In genomic region chr2:144519934-144520717, GRCh38 we compare ENCODE assay signal across 1 cellular context.
TF ChIP-seq lines count a peak whose summit lies in the region.

Gene ZEB2 (minus strand): TSS chr2:144520119. CDS start chr2:144517350, 2,769 bp downstream.

TF ChIP-seq in HEK293, 187 proteins besides CTCF, POLR2A, EP300 and RAD21 (continued from another document and continues in another):
- TF ChIP-seq, protein P1, sequence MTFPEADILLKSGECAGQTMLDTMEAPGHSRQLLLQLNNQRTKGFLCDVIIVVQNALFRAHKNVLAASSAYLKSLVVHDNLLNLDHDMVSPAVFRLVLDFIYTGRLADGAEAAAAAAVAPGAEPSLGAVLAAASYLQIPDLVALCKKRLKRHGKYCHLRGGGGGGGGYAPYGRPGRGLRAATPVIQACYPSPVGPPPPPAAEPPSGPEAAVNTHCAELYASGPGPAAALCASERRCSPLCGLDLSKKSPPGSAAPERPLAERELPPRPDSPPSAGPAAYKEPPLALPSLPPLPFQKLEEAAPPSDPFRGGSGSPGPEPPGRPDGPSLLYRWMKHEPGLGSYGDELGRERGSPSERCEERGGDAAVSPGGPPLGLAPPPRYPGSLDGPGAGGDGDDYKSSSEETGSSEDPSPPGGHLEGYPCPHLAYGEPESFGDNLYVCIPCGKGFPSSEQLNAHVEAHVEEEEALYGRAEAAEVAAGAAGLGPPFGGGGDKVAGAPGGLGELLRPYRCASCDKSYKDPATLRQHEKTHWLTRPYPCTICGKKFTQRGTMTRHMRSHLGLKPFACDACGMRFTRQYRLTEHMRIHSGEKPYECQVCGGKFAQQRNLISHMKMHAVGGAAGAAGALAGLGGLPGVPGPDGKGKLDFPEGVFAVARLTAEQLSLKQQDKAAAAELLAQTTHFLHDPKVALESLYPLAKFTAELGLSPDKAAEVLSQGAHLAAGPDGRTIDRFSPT (tag by site-specific recombination; IDR thresholded peaks at IDR 0.05): no peak
- TF ChIP-seq TCF7L2 (IDR thresholded peaks at IDR 0.05; ENCODE audit: borderline replicate concordance, low read depth, low read length): peak; percentile 61
- no peak for TF ChIP-seq ZNF677 (tag by site-specific recombination; IDR thresholded peaks at IDR 0.05)
- no peak for TF ChIP-seq ZNF302 (tag by site-specific recombination; IDR thresholded peaks at IDR 0.05; ENCODE audit: low read depth)
- TF ChIP-seq SP7 (tag by site-specific recombination; IDR thresholded peaks at IDR 0.05): peak; percentile 65
- TF ChIP-seq, protein P2, sequence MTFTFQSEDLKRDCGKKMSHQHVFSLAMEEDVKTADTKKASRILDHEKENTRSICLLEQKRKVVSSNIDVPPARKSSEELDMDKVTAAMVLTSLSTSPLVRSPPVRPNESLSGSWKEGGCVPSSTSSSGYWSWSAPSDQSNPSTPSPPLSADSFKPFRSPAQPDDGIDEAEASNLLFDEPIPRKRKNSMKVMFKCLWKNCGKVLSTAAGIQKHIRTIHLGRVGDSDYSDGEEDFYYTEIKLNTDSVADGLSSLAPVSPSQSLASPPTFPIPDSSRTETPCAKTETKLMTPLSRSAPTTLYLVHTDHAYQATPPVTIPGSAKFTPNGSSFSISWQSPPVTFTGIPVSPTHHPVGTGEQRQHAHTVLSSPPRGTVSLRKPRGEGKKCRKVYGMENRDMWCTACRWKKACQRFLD (tag by site-specific recombination; IDR thresholded peaks at IDR 0.05): no peak
- TF ChIP-seq ZNF555 (tag by site-specific recombination; conservative IDR thresholded peaks at IDR 0.05): no peak
- TF ChIP-seq ZNF510 (tag by site-specific recombination; IDR thresholded peaks at IDR 0.05; ENCODE audit: insufficient replicate concordance): no peak
- no peak for TF ChIP-seq ATF2 (tag by site-specific recombination; IDR thresholded peaks at IDR 0.05; ENCODE audit: low read depth)
- TF ChIP-seq ZBTB17 (tag by site-specific recombination; IDR thresholded peaks at IDR 0.05): peak; percentile 95
- TF ChIP-seq, protein P3, sequence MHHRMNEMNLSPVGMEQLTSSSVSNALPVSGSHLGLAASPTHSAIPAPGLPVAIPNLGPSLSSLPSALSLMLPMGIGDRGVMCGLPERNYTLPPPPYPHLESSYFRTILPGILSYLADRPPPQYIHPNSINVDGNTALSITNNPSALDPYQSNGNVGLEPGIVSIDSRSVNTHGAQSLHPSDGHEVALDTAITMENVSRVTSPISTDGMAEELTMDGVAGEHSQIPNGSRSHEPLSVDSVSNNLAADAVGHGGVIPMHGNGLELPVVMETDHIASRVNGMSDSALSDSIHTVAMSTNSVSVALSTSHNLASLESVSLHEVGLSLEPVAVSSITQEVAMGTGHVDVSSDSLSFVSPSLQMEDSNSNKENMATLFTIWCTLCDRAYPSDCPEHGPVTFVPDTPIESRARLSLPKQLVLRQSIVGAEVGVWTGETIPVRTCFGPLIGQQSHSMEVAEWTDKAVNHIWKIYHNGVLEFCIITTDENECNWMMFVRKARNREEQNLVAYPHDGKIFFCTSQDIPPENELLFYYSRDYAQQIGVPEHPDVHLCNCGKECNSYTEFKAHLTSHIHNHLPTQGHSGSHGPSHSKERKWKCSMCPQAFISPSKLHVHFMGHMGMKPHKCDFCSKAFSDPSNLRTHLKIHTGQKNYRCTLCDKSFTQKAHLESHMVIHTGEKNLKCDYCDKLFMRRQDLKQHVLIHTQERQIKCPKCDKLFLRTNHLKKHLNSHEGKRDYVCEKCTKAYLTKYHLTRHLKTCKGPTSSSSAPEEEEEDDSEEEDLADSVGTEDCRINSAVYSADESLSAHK (tag by site-specific recombination; IDR thresholded peaks at IDR 0.05): peak; percentile 70
- no peak for TF ChIP-seq ZNF280D (tag by site-specific recombination; IDR thresholded peaks at IDR 0.05)
- TF ChIP-seq ZNF266 (tag by site-specific recombination; IDR thresholded peaks at IDR 0.05; ENCODE audit: low read depth): no peak
- TF ChIP-seq ZNF785 (tag by site-specific recombination; IDR thresholded peaks at IDR 0.05): no peak
- TF ChIP-seq, protein P4, sequence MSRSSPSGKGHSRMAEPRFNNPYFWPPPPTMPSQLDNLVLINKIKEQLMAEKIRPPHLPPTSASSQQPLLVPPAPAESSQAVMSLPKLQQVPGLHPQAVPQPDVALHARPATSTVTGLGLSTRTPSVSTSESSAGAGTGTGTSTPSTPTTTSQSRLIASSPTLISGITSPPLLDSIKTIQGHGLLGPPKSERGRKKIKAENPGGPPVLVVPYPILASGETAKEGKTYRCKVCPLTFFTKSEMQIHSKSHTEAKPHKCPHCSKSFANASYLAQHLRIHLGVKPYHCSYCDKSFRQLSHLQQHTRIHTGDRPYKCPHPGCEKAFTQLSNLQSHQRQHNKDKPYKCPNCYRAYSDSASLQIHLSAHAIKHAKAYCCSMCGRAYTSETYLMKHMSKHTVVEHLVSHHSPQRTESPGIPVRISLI (tag by site-specific recombination; IDR thresholded peaks at IDR 0.05): peak; percentile 90
- TF ChIP-seq ZNF341 (tag by site-specific recombination; IDR thresholded peaks at IDR 0.05; ENCODE audit: low read depth): peak; percentile 87
- TF ChIP-seq, protein P5, sequence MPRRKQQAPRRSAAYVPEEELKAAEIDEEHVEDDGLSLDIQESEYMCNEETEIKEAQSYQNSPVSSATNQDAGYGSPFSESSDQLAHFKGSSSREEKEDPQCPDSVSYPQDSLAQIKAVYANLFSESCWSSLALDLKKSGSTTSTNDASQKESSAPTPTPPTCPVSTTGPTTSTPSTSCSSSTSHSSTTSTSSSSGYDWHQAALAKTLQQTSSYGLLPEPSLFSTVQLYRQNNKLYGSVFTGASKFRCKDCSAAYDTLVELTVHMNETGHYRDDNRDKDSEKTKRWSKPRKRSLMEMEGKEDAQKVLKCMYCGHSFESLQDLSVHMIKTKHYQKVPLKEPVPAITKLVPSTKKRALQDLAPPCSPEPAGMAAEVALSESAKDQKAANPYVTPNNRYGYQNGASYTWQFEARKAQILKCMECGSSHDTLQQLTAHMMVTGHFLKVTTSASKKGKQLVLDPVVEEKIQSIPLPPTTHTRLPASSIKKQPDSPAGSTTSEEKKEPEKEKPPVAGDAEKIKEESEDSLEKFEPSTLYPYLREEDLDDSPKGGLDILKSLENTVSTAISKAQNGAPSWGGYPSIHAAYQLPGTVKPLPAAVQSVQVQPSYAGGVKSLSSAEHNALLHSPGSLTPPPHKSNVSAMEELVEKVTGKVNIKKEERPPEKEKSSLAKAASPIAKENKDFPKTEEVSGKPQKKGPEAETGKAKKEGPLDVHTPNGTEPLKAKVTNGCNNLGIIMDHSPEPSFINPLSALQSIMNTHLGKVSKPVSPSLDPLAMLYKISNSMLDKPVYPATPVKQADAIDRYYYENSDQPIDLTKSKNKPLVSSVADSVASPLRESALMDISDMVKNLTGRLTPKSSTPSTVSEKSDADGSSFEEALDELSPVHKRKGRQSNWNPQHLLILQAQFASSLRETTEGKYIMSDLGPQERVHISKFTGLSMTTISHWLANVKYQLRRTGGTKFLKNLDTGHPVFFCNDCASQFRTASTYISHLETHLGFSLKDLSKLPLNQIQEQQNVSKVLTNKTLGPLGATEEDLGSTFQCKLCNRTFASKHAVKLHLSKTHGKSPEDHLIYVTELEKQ (tag by site-specific recombination; IDR thresholded peaks at IDR 0.05; ENCODE audit: borderline replicate concordance): peak; percentile 43; the same call in 1 of the 2 replicates
- no peak for TF ChIP-seq ZSCAN4 (tag by site-specific recombination; IDR thresholded peaks at IDR 0.05)
- TF ChIP-seq MZF1 (tag by site-specific recombination; IDR thresholded peaks at IDR 0.05; ENCODE audit: borderline replicate concordance): peak; percentile 71
- 0 out of 2 replicates have a peak, but pooled peaks have one; percentile 56 for TF ChIP-seq ZNF843 (tag by site-specific recombination; IDR thresholded peaks at IDR 0.05)
- no peak for TF ChIP-seq ZNF311 (tag by site-specific recombination; IDR thresholded peaks at IDR 0.05; ENCODE audit: borderline replicate concordance)
- TF ChIP-seq, protein P6, sequence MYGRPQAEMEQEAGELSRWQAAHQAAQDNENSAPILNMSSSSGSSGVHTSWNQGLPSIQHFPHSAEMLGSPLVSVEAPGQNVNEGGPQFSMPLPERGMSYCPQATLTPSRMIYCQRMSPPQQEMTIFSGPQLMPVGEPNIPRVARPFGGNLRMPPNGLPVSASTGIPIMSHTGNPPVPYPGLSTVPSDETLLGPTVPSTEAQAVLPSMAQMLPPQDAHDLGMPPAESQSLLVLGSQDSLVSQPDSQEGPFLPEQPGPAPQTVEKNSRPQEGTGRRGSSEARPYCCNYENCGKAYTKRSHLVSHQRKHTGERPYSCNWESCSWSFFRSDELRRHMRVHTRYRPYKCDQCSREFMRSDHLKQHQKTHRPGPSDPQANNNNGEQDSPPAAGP (tag by site-specific recombination; IDR thresholded peaks at IDR 0.05): peak; percentile 77; the same call in 1 of the 2 replicates
- TF ChIP-seq ZSCAN5A (tag by site-specific recombination; IDR thresholded peaks at IDR 0.05): no peak
- TF ChIP-seq KLF8 (tag by site-specific recombination; IDR thresholded peaks at IDR 0.05): 0 out of 2 replicates have a peak, but pooled peaks have one; percentile 46
- no peak for TF ChIP-seq ZNF747 (tag by site-specific recombination; IDR thresholded peaks at IDR 0.05)
- TF ChIP-seq ZNF654 (tag by site-specific recombination; IDR thresholded peaks at IDR 0.05; ENCODE audit: low read depth): no peak
- TF ChIP-seq ZNF214 (tag by site-specific recombination; IDR thresholded peaks at IDR 0.05; ENCODE audit: borderline replicate concordance): no peak
- no peak for TF ChIP-seq ZNF701 (tag by site-specific recombination; IDR thresholded peaks at IDR 0.05)
- no peak for TF ChIP-seq GLI2 (tag by site-specific recombination; IDR thresholded peaks at IDR 0.05; ENCODE audit: borderline replicate concordance, low read depth)
- 0 out of 2 replicates have a peak, but pooled peaks have one; percentile 9 for TF ChIP-seq ZSCAN23 (tag by site-specific recombination; IDR thresholded peaks at IDR 0.05)
- no peak for TF ChIP-seq ZFP3 (tag by site-specific recombination; IDR thresholded peaks at IDR 0.05; ENCODE audit: low read depth)
- TF ChIP-seq ZNF549 (tag by site-specific recombination; IDR thresholded peaks at IDR 0.05): no peak
- no peak for TF ChIP-seq ZNF791 (tag by site-specific recombination; IDR thresholded peaks at IDR 0.05)
- peak; percentile 99 for TF ChIP-seq OVOL3 (tag by site-specific recombination; IDR thresholded peaks at IDR 0.05)
- TF ChIP-seq, protein P7, sequence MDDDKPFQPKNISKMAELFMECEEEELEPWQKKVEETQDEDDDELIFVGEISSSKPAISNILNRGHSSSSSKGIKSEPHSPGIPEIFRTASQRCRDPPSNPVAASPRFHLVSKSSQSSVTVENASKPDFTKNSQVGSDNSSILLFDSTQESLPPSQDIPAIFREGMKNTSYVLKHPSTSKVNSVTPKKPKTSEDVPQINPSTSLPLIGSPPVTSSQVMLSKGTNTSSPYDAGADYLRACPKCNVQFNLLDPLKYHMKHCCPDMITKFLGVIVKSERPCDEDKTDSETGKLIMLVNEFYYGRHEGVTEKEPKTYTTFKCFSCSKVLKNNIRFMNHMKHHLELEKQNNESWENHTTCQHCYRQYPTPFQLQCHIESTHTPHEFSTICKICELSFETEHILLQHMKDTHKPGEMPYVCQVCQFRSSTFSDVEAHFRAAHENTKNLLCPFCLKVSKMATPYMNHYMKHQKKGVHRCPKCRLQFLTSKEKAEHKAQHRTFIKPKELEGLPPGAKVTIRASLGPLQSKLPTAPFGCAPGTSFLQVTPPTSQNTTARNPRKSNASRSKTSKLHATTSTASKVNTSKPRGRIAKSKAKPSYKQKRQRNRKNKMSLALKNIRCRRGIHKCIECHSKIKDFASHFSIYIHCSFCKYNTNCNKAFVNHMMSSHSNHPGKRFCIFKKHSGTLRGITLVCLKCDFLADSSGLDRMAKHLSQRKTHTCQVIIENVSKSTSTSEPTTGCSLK (tag by site-specific recombination; IDR thresholded peaks at IDR 0.05): no peak
- peak; percentile 13; the same call in 1 of the 2 replicates for TF ChIP-seq ZNF610 (tag by site-specific recombination; IDR thresholded peaks at IDR 0.05; ENCODE audit: borderline replicate concordance)
